In genomic region chr19:10290876-10291553, GRCh38 we compare ENCODE assay signal across 1 cellular context.
A peak's percentile ranks its signal among the peaks of the same experiment; 100 is the strongest.
TF ChIP-seq lines count a peak whose summit lies in the region.

No MANE protein-coding gene starts in this region.

TF ChIP-seq in A549, 52 proteins besides CTCF, POLR2A, EP300 and RAD21:
- TF ChIP-seq RNF2 (IDR thresholded peaks at IDR 0.05; ENCODE audit: borderline replicate concordance, low read depth) (no peak; the same call in 1 of the 2 replicates), MAX (IDR thresholded peaks at IDR 0.05) (peak; percentile 62), CHD4 (IDR thresholded peaks at IDR 0.05; ENCODE audit: borderline replicate concordance) (no peak), SMC3 (IDR thresholded peaks at IDR 0.05) (no peak), SREBF2 (IDR thresholded peaks at IDR 0.05) (no peak), NFE2L2 (conservative IDR thresholded peaks at IDR 0.05; ENCODE audit: low read length) (no peak), FOXS1 (CRISPR knock-in tag; IDR thresholded peaks at IDR 0.05) (no peak), E2F6 (IDR thresholded peaks at IDR 0.05; ENCODE audit: borderline replicate concordance, low read depth) (peak; percentile 59), TFCP2L1 (CRISPR knock-in tag; IDR thresholded peaks at IDR 0.05) (no peak), NR3C1 (IDR thresholded peaks at IDR 0.05) (no peak), ZSCAN20 (CRISPR knock-in tag; IDR thresholded peaks at IDR 0.05) (no peak)
TF ChIP-seq in A549: peak in this region for 2.
